16 cellular contexts compared by ENCODE assay signal in the genomic region with DNA sequence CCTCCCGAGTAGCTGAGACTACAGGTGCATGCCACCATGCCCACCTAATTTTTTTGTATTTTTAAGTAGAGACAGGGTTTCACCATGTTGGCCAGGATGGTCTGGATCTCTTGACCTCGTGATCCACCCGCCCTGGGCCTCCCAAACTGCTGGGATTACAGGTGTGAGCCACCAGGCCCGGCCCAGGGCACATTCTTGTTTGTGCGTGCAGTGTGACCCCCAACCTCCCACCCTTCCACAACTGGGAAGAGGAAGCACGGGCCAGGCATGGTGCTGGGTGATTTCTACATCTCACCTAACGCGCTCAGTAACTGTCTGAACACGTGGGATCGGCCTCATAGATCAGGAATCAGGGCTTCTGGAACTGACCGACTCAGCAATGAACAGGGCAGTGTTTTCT. TPM values are rescaled to one million over a fixed set of nuclear protein-coding genes. Genes with fewer than 3 reads are reported as not detected.
DNase-seq lines count a peak whose midpoint lies in the region; TF ChIP-seq lines count a peak whose summit lies in the region.
"Had no signal": no experiment of that assay in that cellular context is flagged by ENCODE, and none has a peak within 500 bp of the region (broad histone marks: within the 10 kb centered on the region; RNA-seq: fewer than 3 reads in every experiment).

No MANE protein-coding gene starts in this region.

- peak overlapping the region; percentile 47 for H3K27ac ChIP-seq in OCI-LY7 (ENCODE audit: low read depth, low read length, poor library complexity, severe bottlenecking)
- no peak overlapping the region for H3K27ac ChIP-seq in mesenchymal stem cell (ENCODE audit: low read length, poor library complexity, severe bottlenecking)
- H3K27ac ChIP-seq in stomach: peak overlapping the region in 1 of 5 donors; percentile 26

- H3K18ac ChIP-seq in mesenchymal stem cell (ENCODE audit: low read depth in 1 of 2, low read length in 2 of 2): no peak overlapping the region

- TF ChIP-seq CTCF in OCI-LY7 (conservative IDR thresholded peaks at IDR 0.05; ENCODE audit: low read length) (no peak), stomach (IDR thresholded peaks at IDR 0.05) (no peak)

- H3K4ac ChIP-seq in mesenchymal stem cell (ENCODE audit: low read depth in 1 of 2, low read length in 2 of 2): no peak overlapping the region

- 90% methylated on average over 11 of the region's 11 CpGs for WGBS in mesenchymal stem cell
- 92 to 96% (median 94%) methylated on average over 11 of the region's 11 CpGs for WGBS in stomach, 5 donors

- H3K9me2 ChIP-seq in OCI-LY7 (ENCODE audit: insufficient read depth, low read length): no peaks in the 10 kb centered on the region

- POLR2A ChIA-PET in OCI-LY7 (lab: Charles Lee): interaction anchor here (0.5 kb wide), 1 partner anchor 68 kb away, joined by 7 read pairs; no protein-coding TSS in a partner anchor

- intact Hi-C loops in OCI-LY7 (cut with micrococcal nuclease; ENCODE audit: unreplicated experiment): no loop called here
- intact Hi-C loops in stomach (cut with DNase I; ENCODE audit: low total_unique reads): no loop called here

- no peak overlapping the region for H2BK5ac ChIP-seq in mesenchymal stem cell (ENCODE audit: low read depth, low read length, poor library complexity, severe bottlenecking)

- H3K4me1 ChIP-seq in OCI-LY7 (ENCODE audit: insufficient read depth, low read length, poor library complexity, severe bottlenecking): peaks cover 68% of the 10 kb centered on the region
- no peaks in the 10 kb centered on the region for H3K4me1 ChIP-seq in mesenchymal stem cell (ENCODE audit: control insufficient read depth, insufficient read depth, low read depth, low read length)
- H3K4me1 ChIP-seq in stomach: no peaks in the 10 kb centered on the region

- H4K91ac ChIP-seq in mesenchymal stem cell (ENCODE audit: low read length): no peak overlapping the region

- no peaks in the 10 kb centered on the region for H3K79me1 ChIP-seq in mesenchymal stem cell (replicated peaks; ENCODE audit: low read length, poor library complexity, severe bottlenecking)

- H4K8ac ChIP-seq in mesenchymal stem cell (ENCODE audit: low read length): peak overlapping the region; percentile 61

- no peak overlapping the region for H2AK5ac ChIP-seq in mesenchymal stem cell (ENCODE audit: low read length, severe bottlenecking)

- no peak for TF ChIP-seq EP300 in stomach (IDR thresholded peaks at IDR 0.05)

- no peak overlapping the region for H3K4me3 ChIP-seq in OCI-LY7 (ENCODE audit: low read depth, low read length, poor library complexity, severe bottlenecking)
- no peak overlapping the region for H3K4me3 ChIP-seq in mesenchymal stem cell (ENCODE audit: insufficient read depth in 1 of 2, low read depth in 1 of 2, low read length in 2 of 2)
- no peak overlapping the region for H3K4me3 ChIP-seq in stomach

- H3K4me2 ChIP-seq in OCI-LY7 (ENCODE audit: low read length): 0 out of 2 replicates have a peak overlapping the region, but pooled peaks have one; percentile 7
- H3K4me2 ChIP-seq in mesenchymal stem cell (ENCODE audit: low read length, poor library complexity, severe bottlenecking): no peak overlapping the region

- H2AFZ ChIP-seq in OCI-LY7 (ENCODE audit: low read length): no peak overlapping the region
- H2AFZ ChIP-seq in mesenchymal stem cell (ENCODE audit: low read depth, low read length): no peak overlapping the region

- H3K36me3 ChIP-seq in OCI-LY7 (ENCODE audit: insufficient read depth, low read length) (peaks cover 80% of the 10 kb centered on the region), mesenchymal stem cell (ENCODE audit: control insufficient read depth in 1 of 2, insufficient read depth in 2 of 2, low read depth in 1 of 2, low read length in 2 of 2) (no peaks in the 10 kb centered on the region), stomach (peaks cover 0 to 7% (median 2%) of the 10 kb centered on the region in 4 donors)

- H2BK120ac ChIP-seq in mesenchymal stem cell (ENCODE audit: low read depth, low read length): no peak overlapping the region

- H2BK12ac ChIP-seq in mesenchymal stem cell (ENCODE audit: low read length in 2 of 2): no peak overlapping the region

- no peaks in the 10 kb centered on the region for H4K20me1 ChIP-seq in OCI-LY7 (ENCODE audit: insufficient read depth, low read length)

- H3K27me3 ChIP-seq in mesenchymal stem cell (ENCODE audit: control insufficient read depth in 1 of 2, insufficient read depth in 1 of 2, low read length in 2 of 2) (peaks cover 0 to 19% of the 10 kb centered on the region in 2 experiments), stomach (no peaks in the 10 kb centered on the region)

- DNase-seq in activated CD8-positive, alpha-beta memory T cell treated with anti-CD3 and anti-CD28 coated beads, Interleukin-2, amount 50 U/mL, for 48 hours: peak; percentile 3
- no peak for DNase-seq in activated CD8-positive, alpha-beta memory T cell treated with anti-CD3 and anti-CD28 coated beads, Interleukin-2, amount 50 U/mL, for 4 hours
- DNase-seq in OCI-LY7 (ENCODE audit: low spot score) (no peak), mesenchymal stem cell (no peak), stomach (peak; percentile 23), NCI-H82 (lab: John Stamatoyannopoulos, UW) (no peak), 8988T (no peak), NCI-H187 (lab: John Stamatoyannopoulos, UW) (no peak)
- DNase-seq: ACHN; C1 segment of cervical spinal cord; CD4-positive, alpha-beta memory T cell; GDM1; HCEC 1CT; HFFc6 had no signal

- no peaks in the 10 kb centered on the region for H3K9me3 ChIP-seq in OCI-LY7 (ENCODE audit: low read length)
- peaks cover 13% of the 10 kb centered on the region for H3K9me3 ChIP-seq in mesenchymal stem cell (ENCODE audit: control insufficient read depth, low read length)
- H3K9me3 ChIP-seq in stomach: peaks cover 0 to 8% (median 2%) of the 10 kb centered on the region in 4 donors

- peaks cover 96% of the 10 kb centered on the region for H3K79me2 ChIP-seq in OCI-LY7 (ENCODE audit: insufficient read depth, low read depth, low read length)

- H2BK15ac ChIP-seq in mesenchymal stem cell (ENCODE audit: low read depth, poor library complexity, severe bottlenecking): no peak overlapping the region

- no peak overlapping the region for H3K9ac ChIP-seq in mesenchymal stem cell (ENCODE audit: low read length)

- no TSS peak for BruUV-seq in OCI-LY7 (replicated peaks; lab: Mats Ljungman, UMichigan)

- H3K14ac ChIP-seq in mesenchymal stem cell (ENCODE audit: low read length in 2 of 2): no peak overlapping the region

- H3K23ac ChIP-seq in mesenchymal stem cell (ENCODE audit: low read length in 2 of 2): no peak overlapping the region

- CTCF ChIA-PET in OCI-LY7 (lab: Charles Lee; ENCODE audit: unreplicated experiment): no interaction called here

- TF ChIP-seq POLR2A in stomach (IDR thresholded peaks at IDR 0.05): no peak

RNA-seq across cellular contexts. Expression of a gene that starts 48.0 kb away (rescaled TPM):
- 143 TPM in 2 replicates for total RNA-seq in OCI-LY7 (2014; rRNA removed; shearing (Covaris generic))
- 169 and 191 TPM in 2 replicates for total RNA-seq in OCI-LY7 (2022)
- polyA plus RNA-seq in mesenchymal stem cell (2013, experiment 1 of 2): 0.01 TPM
- 0.01 TPM for polyA plus RNA-seq in mesenchymal stem cell (2013, experiment 2 of 2)
- 1 to 10 TPM in 3 of 5 donors, under 1 TPM in 2; 0.58 to 5.7 (median 3.5) TPM for total RNA-seq in stomach
- polyA plus RNA-seq in stomach: 1 to 10 TPM in 2 of 3 donors, under 1 TPM in 1; 0.76 to 1.8 (median 1.2) TPM
- total RNA-seq: A172, H4, HFFc6 had no signal

Comparison
In these comparisons a context has a peak if more than half of its experiments do, and no peak if none do; other contexts are left out.
1. DNase-seq: peak in activated CD8-positive, alpha-beta memory T cell treated with anti-CD3 and anti-CD28 coated beads, Interleukin-2, amount 50 U/mL, for 48 hours (single experiment) and stomach (single experiment); none in activated CD8-positive, alpha-beta memory T cell treated with anti-CD3 and anti-CD28 coated beads, Interleukin-2, amount 50 U/mL, for 4 hours (single experiment), OCI-LY7 (single experiment), mesenchymal stem cell (single experiment), NCI-H82 (single experiment), 8988T (single experiment) and NCI-H187 (0 of 2).
2. RNA of a gene that starts 48.0 kb away (total RNA-seq): 143 to 191 TPM in OCI-LY7; 0.58 to 5.7 TPM in stomach; every median in the first group is over 10 times any median in the second.